1 cellular context compared by ENCODE assay signal in genomic region chr2:7861910-7862702, GRCh38.
TF ChIP-seq lines count a peak whose summit lies in the region.

No MANE protein-coding gene starts in this region.

TF ChIP-seq in GM12878, 131 proteins besides CTCF, POLR2A, EP300 and RAD21 (continued from another document):
- TF ChIP-seq PKNOX1 (IDR thresholded peaks at IDR 0.05): peak; percentile 84
- peak; percentile 68 for TF ChIP-seq PBX3 (IDR thresholded peaks at IDR 0.05; ENCODE audit: insufficient replicate concordance, low read depth, low read length)
